In genomic region chr7:75915416-75916156, GRCh38 we compare ENCODE assay signal across 8 cellular contexts. TPM values are rescaled to one million over a fixed set of nuclear protein-coding genes. Genes with fewer than 3 reads are reported as not detected.
DNase-seq lines count a peak whose midpoint lies in the region; ATAC-seq and TF ChIP-seq lines count a peak whose summit lies in the region.

No MANE protein-coding gene starts in this region.

- no peaks in the 10 kb centered on the region for H3K27me3 ChIP-seq in rectal smooth muscle tissue (ENCODE audit: control insufficient read depth, insufficient read depth, low read length)

- no peaks in the 10 kb centered on the region for H3K36me3 ChIP-seq in rectal smooth muscle tissue (ENCODE audit: control insufficient read depth, insufficient read depth, low read length)

- H3K9ac ChIP-seq in rectal smooth muscle tissue (ENCODE audit: low read length), result peak overlapping the region; percentile 25

- peak overlapping the region; percentile 69 for H3K27ac Mint-ChIP-seq in activated naive CD8-positive, alpha-beta T cell treated with anti-CD3 and anti-CD28 coated beads for 36 hours

- peaks cover 10% of the 10 kb centered on the region for H3K4me1 ChIP-seq in rectal smooth muscle tissue (ENCODE audit: control insufficient read depth, insufficient read depth, low read length)

- H3K27me3 Mint-ChIP-seq in activated naive CD8-positive, alpha-beta T cell treated with anti-CD3 and anti-CD28 coated beads for 36 hours, result no peaks in the 10 kb centered on the region

- intact Hi-C loops in left ventricle myocardium superior (cut with micrococcal nuclease), result loop anchor here (5.0 kb wide), 1 partner anchor 37 kb away; no protein-coding TSS in a partner anchor

- DNase-seq in AG10803 (ENCODE audit: low read depth) (peak; percentile 29), NCI-H345 (lab: John Stamatoyannopoulos, UW) (peak; percentile 35), left ventricle myocardium superior (peak; percentile 46), NCI-H128 (lab: John Stamatoyannopoulos, UW; ENCODE audit: unreplicated experiment) (no peak), dedifferentiated amniotic fluid mesenchymal stem cell (ENCODE audit: extremely low spot score) (no peak)
- DNase-seq in activated naive CD8-positive, alpha-beta T cell treated with anti-CD3 and anti-CD28 coated beads for 36 hours, result peak; percentile 16

- H3K36me3 Mint-ChIP-seq in activated naive CD8-positive, alpha-beta T cell treated with anti-CD3 and anti-CD28 coated beads for 36 hours, result no peaks in the 10 kb centered on the region

- H3K4me1 Mint-ChIP-seq in activated naive CD8-positive, alpha-beta T cell treated with anti-CD3 and anti-CD28 coated beads for 36 hours, result peaks cover 33% of the 10 kb centered on the region

- H3K4me3 ChIP-seq in AG10803 (ENCODE audit: low read length), result peak overlapping the region; percentile 91
- peak overlapping the region; percentile 76 for H3K4me3 ChIP-seq in rectal smooth muscle tissue (ENCODE audit: low read length)

- H3K4me3 Mint-ChIP-seq in activated naive CD8-positive, alpha-beta T cell treated with anti-CD3 and anti-CD28 coated beads for 36 hours, result peak overlapping the region; percentile 87

- H3K27ac ChIP-seq in rectal smooth muscle tissue (ENCODE audit: low read depth, low read length), result peak overlapping the region; percentile 93

- peak; percentile 22; the same call in 1 of the 2 replicates for TF ChIP-seq CTCF in AG10803 (conservative IDR thresholded peaks at IDR 0.05; ENCODE audit: low read length)

- ATAC-seq in GM18867 (IDR thresholded peaks at IDR 0.05; ENCODE audit: unreplicated experiment) (peak; percentile 13), left ventricle myocardium superior (peak; percentile 16)

- H3K9me3 Mint-ChIP-seq in activated naive CD8-positive, alpha-beta T cell treated with anti-CD3 and anti-CD28 coated beads for 36 hours, result no peaks in the 10 kb centered on the region

RNA-seq across cellular contexts. Expression of gene POR, which starts 0.6 kb away (rescaled TPM):
- total RNA-seq in activated naive CD8-positive, alpha-beta T cell treated with anti-CD3 and anti-CD28 coated beads for 36 hours, result 10 to 100 TPM; 35.4 to 41.3 TPM
- total RNA-seq in left ventricle myocardium superior, result 45.7 TPM

RNA-seq across cellular contexts. Expression of gene RHBDD2, which starts 36.8 kb away (rescaled TPM):
- 10 to 100 TPM; 28.0 to 29.6 TPM for total RNA-seq in activated naive CD8-positive, alpha-beta T cell treated with anti-CD3 and anti-CD28 coated beads for 36 hours
- total RNA-seq in left ventricle myocardium superior, result 17.9 TPM

Comparison
In these comparisons a context has a peak if more than half of its experiments do, and no peak if none do; other contexts are left out.
1. DNase-seq: peak in AG10803 (single experiment), NCI-H345 (single experiment), activated naive CD8-positive, alpha-beta T cell treated with anti-CD3 and anti-CD28 coated beads for 36 hours (single experiment) and left ventricle myocardium superior (single experiment); none in NCI-H128 (single experiment) and dedifferentiated amniotic fluid mesenchymal stem cell (single experiment).